In the genomic region with DNA sequence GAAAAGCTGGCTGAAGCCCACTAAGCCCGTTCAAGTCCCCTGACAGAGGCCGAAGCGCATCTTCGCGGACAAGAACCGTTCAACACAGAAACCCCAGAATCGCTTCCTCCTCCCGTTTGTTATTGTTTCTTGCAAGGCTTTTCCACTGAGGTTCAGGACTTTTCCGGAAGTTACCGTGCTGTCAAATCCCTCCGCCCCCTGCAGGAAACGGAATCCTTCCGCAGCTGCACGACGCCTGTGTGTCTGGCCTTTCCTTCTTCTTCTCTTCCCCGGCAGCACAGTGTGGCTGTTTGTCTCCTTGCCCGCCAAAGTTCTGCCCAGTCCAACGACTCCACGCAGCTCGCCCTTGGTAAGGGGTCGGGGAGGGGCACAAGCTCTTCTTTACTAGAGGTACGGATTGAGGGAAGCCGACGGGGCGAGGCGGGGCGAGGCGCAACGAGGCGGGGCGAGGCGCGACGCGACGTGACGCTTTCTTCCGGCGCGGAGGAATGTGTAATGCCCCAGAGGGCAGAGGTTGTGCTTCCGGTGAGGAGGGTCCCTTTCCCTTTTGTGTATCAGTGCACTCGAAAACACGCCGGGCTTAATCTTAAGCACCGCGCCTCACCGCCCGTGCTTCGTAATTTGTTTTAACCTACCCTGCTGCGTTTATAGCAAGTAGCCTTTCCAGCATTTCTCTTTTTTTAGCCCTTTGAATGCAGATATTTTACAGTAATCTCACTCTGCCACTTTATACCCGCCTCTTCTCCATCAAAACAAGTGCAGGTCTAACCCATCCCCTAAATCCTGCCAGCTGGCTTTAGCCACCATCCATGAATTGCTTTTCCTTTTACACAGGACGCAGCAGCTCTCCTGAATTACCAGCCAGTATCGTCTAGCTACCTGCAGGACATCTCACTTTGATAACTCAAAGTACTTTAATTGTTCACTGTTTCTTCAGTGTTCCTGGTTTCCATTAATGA, we compare ENCODE assay signal across 1 cellular context.
TF ChIP-seq lines count a peak whose summit lies in the region.

KDM5A (minus strand) TSS at position 183 of the 959 bp plus-strand sequence. CDS start 229 bp downstream, outside the sequence.

TF ChIP-seq in K562, 482 proteins besides CTCF, POLR2A, EP300 and RAD21 (continued from another document and continues in another):
- TF ChIP-seq ARID4B (CRISPR knock-in tag; IDR thresholded peaks at IDR 0.05) = peak; percentile 77
- peak; percentile 69 for TF ChIP-seq SUPT5H (IDR thresholded peaks at IDR 0.05)
- TF ChIP-seq GABPB1 (CRISPR knock-in tag; IDR thresholded peaks at IDR 0.05) = peak; percentile 97
- TF ChIP-seq NCOR1 (IDR thresholded peaks at IDR 0.05) = 0 out of 2 replicates have a peak, but pooled peaks have one; percentile 25
- no peak for TF ChIP-seq SP2 (IDR thresholded peaks at IDR 0.05; ENCODE audit: extremely low read depth, low read depth, low read length, poor library complexity, severe bottlenecking)
- no peak for TF ChIP-seq ZNF398 (CRISPR knock-in tag; IDR thresholded peaks at IDR 0.05)
- TF ChIP-seq CREBBP (IDR thresholded peaks at IDR 0.05; ENCODE audit: low read depth, low read length) = no peak
- TF ChIP-seq, protein P1, sequence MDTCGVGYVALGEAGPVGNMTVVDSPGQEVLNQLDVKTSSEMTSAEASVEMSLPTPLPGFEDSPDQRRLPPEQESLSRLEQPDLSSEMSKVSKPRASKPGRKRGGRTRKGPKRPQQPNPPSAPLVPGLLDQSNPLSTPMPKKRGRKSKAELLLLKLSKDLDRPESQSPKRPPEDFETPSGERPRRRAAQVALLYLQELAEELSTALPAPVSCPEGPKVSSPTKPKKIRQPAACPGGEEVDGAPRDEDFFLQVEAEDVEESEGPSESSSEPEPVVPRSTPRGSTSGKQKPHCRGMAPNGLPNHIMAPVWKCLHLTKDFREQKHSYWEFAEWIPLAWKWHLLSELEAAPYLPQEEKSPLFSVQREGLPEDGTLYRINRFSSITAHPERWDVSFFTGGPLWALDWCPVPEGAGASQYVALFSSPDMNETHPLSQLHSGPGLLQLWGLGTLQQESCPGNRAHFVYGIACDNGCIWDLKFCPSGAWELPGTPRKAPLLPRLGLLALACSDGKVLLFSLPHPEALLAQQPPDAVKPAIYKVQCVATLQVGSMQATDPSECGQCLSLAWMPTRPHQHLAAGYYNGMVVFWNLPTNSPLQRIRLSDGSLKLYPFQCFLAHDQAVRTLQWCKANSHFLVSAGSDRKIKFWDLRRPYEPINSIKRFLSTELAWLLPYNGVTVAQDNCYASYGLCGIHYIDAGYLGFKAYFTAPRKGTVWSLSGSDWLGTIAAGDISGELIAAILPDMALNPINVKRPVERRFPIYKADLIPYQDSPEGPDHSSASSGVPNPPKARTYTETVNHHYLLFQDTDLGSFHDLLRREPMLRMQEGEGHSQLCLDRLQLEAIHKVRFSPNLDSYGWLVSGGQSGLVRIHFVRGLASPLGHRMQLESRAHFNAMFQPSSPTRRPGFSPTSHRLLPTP (IDR thresholded peaks at IDR 0.05; ENCODE audit: borderline replicate concordance, extremely low read depth, insufficient read length) = no peak
- TF ChIP-seq SREBF1 (IDR thresholded peaks at IDR 0.05; ENCODE audit: borderline replicate concordance, low read depth, low read length) = no peak
- peak; percentile 81 for TF ChIP-seq SMAD4 (CRISPR knock-in tag; conservative IDR thresholded peaks at IDR 0.05)
- no peak for TF ChIP-seq ZNF696 (CRISPR knock-in tag; conservative IDR thresholded peaks at IDR 0.05)
- TF ChIP-seq CREM (IDR thresholded peaks at IDR 0.05; ENCODE audit: low read depth) = peak; percentile 97
- peak; percentile 54 for TF ChIP-seq SIN3B (IDR thresholded peaks at IDR 0.05; ENCODE audit: low read depth)
- TF ChIP-seq NCOA4 (IDR thresholded peaks at IDR 0.05; ENCODE audit: partially characterized antibody) = no peak
- TF ChIP-seq EWSR1 (IDR thresholded peaks at IDR 0.05; ENCODE audit: borderline replicate concordance, low read depth, partially characterized antibody) = no peak
- TF ChIP-seq LCOR (CRISPR knock-in tag; IDR thresholded peaks at IDR 0.05) = 0 out of 2 replicates have a peak, but pooled peaks have one; percentile 43
- TF ChIP-seq ZNF785 (CRISPR knock-in tag; IDR thresholded peaks at IDR 0.05) = no peak
- TF ChIP-seq, protein P2, sequence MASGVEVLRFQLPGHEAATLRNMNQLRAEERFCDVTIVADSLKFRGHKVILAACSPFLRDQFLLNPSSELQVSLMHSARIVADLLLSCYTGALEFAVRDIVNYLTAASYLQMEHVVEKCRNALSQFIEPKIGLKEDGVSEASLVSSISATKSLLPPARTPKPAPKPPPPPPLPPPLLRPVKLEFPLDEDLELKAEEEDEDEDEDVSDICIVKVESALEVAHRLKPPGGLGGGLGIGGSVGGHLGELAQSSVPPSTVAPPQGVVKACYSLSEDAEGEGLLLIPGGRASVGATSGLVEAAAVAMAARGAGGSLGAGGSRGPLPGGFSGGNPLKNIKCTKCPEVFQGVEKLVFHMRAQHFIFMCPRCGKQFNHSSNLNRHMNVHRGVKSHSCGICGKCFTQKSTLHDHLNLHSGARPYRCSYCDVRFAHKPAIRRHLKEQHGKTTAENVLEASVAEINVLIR (CRISPR knock-in tag; IDR thresholded peaks at IDR 0.05) = peak; percentile 78
- TF ChIP-seq NBN (IDR thresholded peaks at IDR 0.05; ENCODE audit: low read depth) = peak; percentile 76; the same call in 1 of the 2 replicates
- TF ChIP-seq ZNF239 (CRISPR knock-in tag; IDR thresholded peaks at IDR 0.05) = no peak
- TF ChIP-seq, protein P3, sequence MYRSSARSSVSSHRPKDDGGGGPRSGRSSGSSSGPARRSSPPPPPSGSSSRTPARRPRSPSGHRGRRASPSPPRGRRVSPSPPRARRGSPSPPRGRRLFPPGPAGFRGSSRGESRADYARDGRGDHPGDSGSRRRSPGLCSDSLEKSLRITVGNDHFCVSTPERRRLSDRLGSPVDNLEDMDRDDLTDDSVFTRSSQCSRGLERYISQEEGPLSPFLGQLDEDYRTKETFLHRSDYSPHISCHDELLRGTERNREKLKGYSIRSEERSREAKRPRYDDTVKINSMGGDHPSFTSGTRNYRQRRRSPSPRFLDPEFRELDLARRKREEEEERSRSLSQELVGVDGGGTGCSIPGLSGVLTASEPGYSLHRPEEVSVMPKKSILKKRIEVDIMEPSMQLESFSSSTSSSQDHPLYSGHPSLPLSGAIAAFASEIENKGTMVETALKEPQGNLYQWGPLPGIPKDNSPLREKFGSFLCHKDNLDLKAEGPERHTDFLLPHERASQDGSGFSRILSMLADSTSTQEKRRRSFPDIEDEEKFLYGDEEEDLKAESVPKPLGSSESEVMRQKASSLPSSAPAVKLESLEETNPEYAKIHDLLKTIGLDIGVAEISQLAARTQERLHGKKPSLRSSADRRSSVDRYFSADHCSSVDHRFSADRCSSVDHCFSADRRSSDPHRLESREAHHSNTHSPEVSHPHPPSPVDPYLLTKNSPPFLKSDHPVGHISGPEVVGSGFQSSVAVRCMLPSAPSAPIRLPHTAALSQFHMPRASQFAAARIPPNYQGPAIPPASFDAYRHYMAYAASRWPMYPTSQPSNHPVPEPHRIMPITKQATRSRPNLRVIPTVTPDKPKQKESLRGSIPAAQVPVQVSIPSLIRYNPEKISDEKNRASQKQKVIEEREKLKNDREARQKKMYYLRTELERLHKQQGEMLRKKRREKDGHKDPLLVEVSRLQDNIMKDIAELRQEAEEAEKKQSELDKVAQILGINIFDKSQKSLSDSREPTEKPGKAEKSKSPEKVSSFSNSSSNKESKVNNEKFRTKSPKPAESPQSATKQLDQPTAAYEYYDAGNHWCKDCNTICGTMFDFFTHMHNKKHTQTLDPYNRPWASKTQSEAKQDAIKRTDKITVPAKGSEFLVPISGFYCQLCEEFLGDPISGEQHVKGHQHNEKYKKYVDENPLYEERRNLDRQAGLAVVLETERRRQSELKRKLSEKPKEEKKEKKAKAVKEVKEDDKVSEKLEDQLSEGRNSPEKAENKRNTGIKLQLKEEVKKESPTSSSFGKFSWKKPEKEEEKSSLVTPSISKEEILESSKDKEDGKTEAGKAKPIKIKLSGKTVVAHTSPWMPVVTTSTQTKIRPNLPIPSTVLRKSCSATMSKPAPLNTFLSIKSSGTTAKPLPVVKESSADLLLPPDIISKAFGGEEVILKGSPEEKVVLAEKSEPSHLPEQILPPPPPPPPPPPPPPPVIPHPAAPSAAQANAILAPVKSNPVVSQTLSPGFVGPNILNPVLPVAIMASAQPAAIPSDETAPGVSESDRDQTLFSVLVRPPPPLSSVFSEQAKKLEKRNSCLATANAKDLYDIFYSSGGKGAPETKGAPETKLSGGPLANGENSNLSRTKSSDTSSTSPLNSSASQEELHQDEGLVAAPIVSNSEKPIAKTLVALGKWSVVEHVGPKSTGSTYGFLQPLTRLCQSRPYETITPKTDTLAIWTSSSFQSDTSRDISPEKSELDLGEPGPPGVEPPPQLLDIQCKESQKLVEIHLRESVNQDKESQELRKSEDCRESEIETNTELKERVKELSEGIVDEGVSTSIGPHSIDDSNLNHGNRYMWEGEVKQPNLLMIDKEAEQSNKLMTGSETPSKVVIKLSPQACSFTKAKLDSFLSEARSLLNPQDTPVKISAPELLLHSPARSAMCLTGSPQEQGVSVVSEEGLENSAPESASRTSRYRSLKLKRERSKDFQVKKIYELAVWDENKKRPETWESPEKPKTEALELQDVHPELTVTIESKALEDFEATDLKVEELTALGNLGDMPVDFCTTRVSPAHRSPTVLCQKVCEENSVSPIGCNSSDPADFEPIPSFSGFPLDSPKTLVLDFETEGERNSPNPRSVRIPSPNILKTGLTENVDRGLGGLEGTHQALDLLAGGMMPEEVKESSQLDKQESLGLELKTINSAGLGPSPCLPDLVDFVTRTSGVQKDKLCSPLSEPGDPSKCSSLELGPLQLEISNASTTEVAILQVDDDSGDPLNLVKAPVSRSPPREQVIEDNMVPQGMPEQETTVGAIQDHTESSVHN (IDR thresholded peaks at IDR 0.05; ENCODE audit: borderline replicate concordance in 1 of 2, low read depth in 1 of 2) = no peak
- TF ChIP-seq ETS1 (conservative IDR thresholded peaks at IDR 0.05; ENCODE audit: control insufficient read depth, low read depth, low read length) = peak; percentile 54; the same call in 1 of the 2 replicates
- TF ChIP-seq ARNT (IDR thresholded peaks at IDR 0.05) = peak in 1 of 2 experiments; percentile 46; a peak in 1 of 4 replicates
- TF ChIP-seq FOSL1 (tag; conservative IDR thresholded peaks at IDR 0.05) = peak; percentile 29; the same call in 1 of the 2 replicates
- peak; percentile 21 for TF ChIP-seq ASH1L (IDR thresholded peaks at IDR 0.05; ENCODE audit: borderline replicate concordance, low read depth, partially characterized antibody)
- no peak for TF ChIP-seq DPF2 (IDR thresholded peaks at IDR 0.05)
- TF ChIP-seq RB1 (IDR thresholded peaks at IDR 0.05; ENCODE audit: low read depth) = peak; percentile 28; the same call in 1 of the 2 replicates
- no peak for TF ChIP-seq ZNF3 (CRISPR knock-in tag; IDR thresholded peaks at IDR 0.05)
- no peak for TF ChIP-seq TFAM (CRISPR knock-in tag; conservative IDR thresholded peaks at IDR 0.05)
- no peak for TF ChIP-seq ZNF717 (CRISPR knock-in tag; IDR thresholded peaks at IDR 0.05)
- no peak for TF ChIP-seq JUNB (CRISPR knock-in tag; conservative IDR thresholded peaks at IDR 0.05)
- TF ChIP-seq ZNF23 (CRISPR knock-in tag; IDR thresholded peaks at IDR 0.05) = no peak
- no peak for TF ChIP-seq U2AF1 (optimal IDR thresholded peaks at IDR 0.05; ENCODE audit: low read depth, low read length)
- peak; percentile 65; the same call in 1 of the 2 replicates for TF ChIP-seq MTA3 (IDR thresholded peaks at IDR 0.05; ENCODE audit: borderline replicate concordance)
- TF ChIP-seq CXXC5 (CRISPR knock-in tag; IDR thresholded peaks at IDR 0.05) = peak; percentile 74
- no peak for TF ChIP-seq DACH1 (IDR thresholded peaks at IDR 0.05; ENCODE audit: partially characterized antibody)
- peak in 1 of 2 experiments; percentile 85; a peak in 2 of 4 replicates for TF ChIP-seq TRIM24 (IDR thresholded peaks at IDR 0.05)
- no peak for TF ChIP-seq MTA2 (IDR thresholded peaks at IDR 0.05; ENCODE audit: low read depth)
